ENCODE assay signal across 21 cellular contexts in the genomic region with DNA sequence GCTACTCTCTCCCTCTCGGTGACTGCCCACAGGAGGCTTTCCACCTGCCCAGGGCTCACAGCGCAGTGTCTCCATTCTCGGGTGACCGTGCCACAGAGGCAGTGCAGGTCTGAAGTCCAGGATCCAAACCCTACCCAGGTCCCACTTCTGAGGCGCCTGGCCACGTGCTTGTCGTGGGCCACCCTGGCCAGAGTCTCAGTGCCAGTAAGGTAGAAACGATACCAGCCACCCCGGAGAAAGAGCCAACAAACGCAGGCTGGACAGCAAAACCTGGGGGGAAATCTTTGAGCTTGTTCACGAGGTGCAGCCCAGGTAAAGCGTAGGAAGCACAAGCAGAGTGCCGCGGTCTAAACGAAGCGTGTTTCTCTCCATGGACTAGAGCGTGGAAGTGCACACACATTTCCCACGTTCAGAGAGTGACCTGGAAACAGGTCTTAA.
DNase-seq lines count a peak whose midpoint lies in the region; ATAC-seq and TF ChIP-seq lines count a peak whose summit lies in the region.
"Had no signal": no experiment of that assay in that cellular context is flagged by ENCODE, and none has a peak within 500 bp of the region (broad histone marks: within the 10 kb centered on the region; RNA-seq: fewer than 3 reads in every experiment).

No MANE protein-coding gene starts in this region.

- peaks cover 3% of the 10 kb centered on the region for H3K36me3 ChIP-seq in Caco-2 (ENCODE audit: control insufficient read depth, insufficient read depth, low read length)
- H3K36me3 ChIP-seq in Panc1 (ENCODE audit: control insufficient read depth, insufficient read depth, low read length), result no peaks in the 10 kb centered on the region
- H3K36me3 ChIP-seq in left lung, result peaks cover 0 to 37% of the 10 kb centered on the region in 2 donors
- H3K36me3 ChIP-seq: HAP-1 had no signal

- POLR2A ChIA-PET in Caco-2 (lab: Charles Lee), result no interaction called here
- POLR2A ChIA-PET in Panc1 (lab: Charles Lee), result no interaction called here

- no peaks in the 10 kb centered on the region for H3K4me1 ChIP-seq in Caco-2
- H3K4me1 ChIP-seq in Panc1 (ENCODE audit: control insufficient read depth, insufficient read depth, low read length), result peaks cover 4% of the 10 kb centered on the region; the same call in 1 of the 2 replicates
- H3K4me1 ChIP-seq in left lung, result peaks cover 26 to 39% of the 10 kb centered on the region in 2 donors
- H3K4me1 ChIP-seq: HAP-1 had no signal

- H3K9me3 Mint-ChIP-seq in Caco-2 (ENCODE audit: unreplicated experiment) (no peaks in the 10 kb centered on the region), nephron progenitor cell (peaks cover 13% of the 10 kb centered on the region)
- H3K9me3 Mint-ChIP-seq: CD8-positive, alpha-beta memory T cell had no signal

- TF ChIP-seq CTCF in Caco-2 (IDR thresholded peaks at IDR 0.05; ENCODE audit: insufficient read depth in 1 of 2, low read depth in 1 of 2, low read length in 1 of 2, severe bottlenecking in 1 of 2, unreplicated experiment in 1 of 2) (no peak), Panc1 (IDR thresholded peaks at IDR 0.05) (no peak), left lung (IDR thresholded peaks at IDR 0.05) (no peak), nephron progenitor cell (IDR thresholded peaks at IDR 0.05) (no peak)

- in situ Hi-C loops in Panc1 (cut with HindIII; ENCODE audit: low pct_unique_long_range_greater_than_20kb, low sequenced_read_pairs), result no loop called here

- H3K27ac ChIP-seq in Panc1 (ENCODE audit: low read length) (no peak overlapping the region), left lung (peak overlapping the region; percentile 18 to 91)
- H3K27ac ChIP-seq: C4-2B had no signal

- H3K4me1 Mint-ChIP-seq in Caco-2 (ENCODE audit: low read depth, unreplicated experiment) (no peaks in the 10 kb centered on the region), nephron progenitor cell (peaks cover 41% of the 10 kb centered on the region)

- H3K4me3 ChIP-seq in Caco-2 (ENCODE audit: low read depth, low read length) (no peak overlapping the region), Panc1 (ENCODE audit: low read depth in 2 of 2, low read length in 2 of 2) (no peak overlapping the region), left lung (no peak overlapping the region)
- H3K4me3 ChIP-seq: HAP-1 had no signal

- CTCF ChIA-PET in Caco-2 (lab: Charles Lee), result no interaction called here
- CTCF ChIA-PET in Panc1 (lab: Charles Lee), result no interaction called here

- intact Hi-C loops in Caco-2 (cut with micrococcal nuclease; ENCODE audit: unreplicated experiment), result loop anchor here (5.0 kb wide), 1 partner anchor 38 kb away; no protein-coding TSS in a partner anchor
- intact Hi-C loops in Panc1 (cut with micrococcal nuclease; ENCODE audit: unreplicated experiment), result no loop called here
- intact Hi-C loops in left lung (cut with DNase I), result no loop called here
- intact Hi-C loops in posterior vena cava (cut with DNase I), result no loop called here

- H3K27me3 ChIP-seq in Caco-2 (replicated peaks; ENCODE audit: control insufficient read depth, insufficient read depth, low read length) (no peaks in the 10 kb centered on the region), Panc1 (ENCODE audit: control insufficient read depth, insufficient read depth, low read length) (no peaks in the 10 kb centered on the region), left lung (no peaks in the 10 kb centered on the region)

- no peak overlapping the region for H3K27ac Mint-ChIP-seq in Caco-2 (ENCODE audit: unreplicated experiment)
- H3K27ac Mint-ChIP-seq in nephron progenitor cell, result no peak overlapping the region
- H3K27ac Mint-ChIP-seq: CD8-positive, alpha-beta memory T cell had no signal

- H3K4me3 Mint-ChIP-seq in Caco-2 (ENCODE audit: unreplicated experiment), result no peak overlapping the region
- H3K4me3 Mint-ChIP-seq in nephron progenitor cell, result no peak overlapping the region
- H3K4me3 Mint-ChIP-seq: CD8-positive, alpha-beta memory T cell had no signal

- H3K9me3 ChIP-seq in Caco-2 (no peaks in the 10 kb centered on the region), Panc1 (ENCODE audit: control insufficient read depth, insufficient read depth, low read depth, low read length) (no peaks in the 10 kb centered on the region), left lung (no peaks in the 10 kb centered on the region)
- H3K9me3 ChIP-seq: HAP-1 had no signal

- DNase-seq in Caco-2 (no peak), Panc1 (ENCODE audit: low read depth, low spot score) (no peak), left lung (no peak), posterior vena cava (ENCODE audit: low spot score) (peak; percentile 67), nephron progenitor cell (no peak), hippocampal formation (lab: John Stamatoyannopoulos, UW) (no peak), iPS-NIHi7 (ENCODE audit: extremely low spot score) (no peak)
- DNase-seq: DMS53, GDM1, KBM-7, MM.1S, NCI-H1048, NCI-H1417 treated with DMSO at 0.1 percent for 48 hours, NCI-H187, NCI-H446, NCI-H526, OCI-M1, SHP77 had no signal

- H3K27me3 Mint-ChIP-seq in Caco-2 (ENCODE audit: insufficient read depth, unreplicated experiment) (no peaks in the 10 kb centered on the region), nephron progenitor cell (ENCODE audit: low read depth, poor library complexity) (no peaks in the 10 kb centered on the region)
- H3K27me3 Mint-ChIP-seq: CD8-positive, alpha-beta memory T cell had no signal

- ATAC-seq in Panc1 (0 out of 2 replicates have a peak, but pooled peaks have one; percentile 14), left lung (no peak)

- BruUV-seq in Caco-2 (replicated peaks; lab: Mats Ljungman, UMichigan) (TSS peak; percentile 16), Panc1 (replicated peaks; lab: Mats Ljungman, UMichigan) (no TSS peak)

- peaks cover 59% of the 10 kb centered on the region for H3K36me3 Mint-ChIP-seq in Caco-2 (ENCODE audit: insufficient read depth, unreplicated experiment)
- peaks cover 49% of the 10 kb centered on the region for H3K36me3 Mint-ChIP-seq in nephron progenitor cell (ENCODE audit: low read depth)
